ENCODE assay signal across 8 cellular contexts in genomic region chr5:111550282-111551020, GRCh38. TPM values are rescaled to one million over a fixed set of nuclear protein-coding genes. Genes with fewer than 3 reads are reported as not detected.
DNase-seq lines count a peak whose midpoint lies in the region; ATAC-seq and TF ChIP-seq lines count a peak whose summit lies in the region.

No MANE protein-coding gene starts in this region.

- BruUV-seq in IMR-90 (replicated peaks; lab: Mats Ljungman, UMichigan) (no TSS peak), PC-9 (replicated peaks; lab: Mats Ljungman, UMichigan) (no TSS peak)

- H3K4me1 ChIP-seq in IMR-90 (ENCODE audit: control insufficient read depth, insufficient read depth, low read length): no peaks in the 10 kb centered on the region; the same call in 1 of the 2 replicates
- H3K4me1 ChIP-seq in PC-9 (replicated peaks; ENCODE audit: insufficient read depth): no peaks in the 10 kb centered on the region
- peaks cover 33% of the 10 kb centered on the region for H3K4me1 ChIP-seq in neural progenitor cell
- H3K4me1 ChIP-seq in stomach: peaks cover 0 to 27% (median 17%) of the 10 kb centered on the region in 4 donors

- peaks cover 5% of the 10 kb centered on the region for H3K27me3 Mint-ChIP-seq in activated T-cell treated with anti-CD3 and anti-CD28 coated beads, Interleukin-2, amount 50 U/mL, for 4 hours (ENCODE audit: low read depth)
- H3K27me3 Mint-ChIP-seq in neural progenitor cell (ENCODE audit: insufficient read depth, low read depth): no peaks in the 10 kb centered on the region

- no peak overlapping the region for H3K56ac ChIP-seq in IMR-90 (ENCODE audit: extremely low read depth, insufficient read depth, low read length)

- H2AK9ac ChIP-seq in IMR-90 (replicated peaks; ENCODE audit: low read depth, low read length, poor library complexity): peak overlapping the region; percentile 2

- H2BK15ac ChIP-seq in IMR-90 (ENCODE audit: low read depth, low read length): peak overlapping the region; percentile 95; the same call in 2 of the 3 replicates

- no peaks in the 10 kb centered on the region for H3K27me3 ChIP-seq in IMR-90 (ENCODE audit: control insufficient read depth, insufficient read depth, low read length)
- no peaks in the 10 kb centered on the region for H3K27me3 ChIP-seq in PC-9 (ENCODE audit: insufficient read depth, low read depth)
- H3K27me3 ChIP-seq in neural progenitor cell: no peaks in the 10 kb centered on the region
- H3K27me3 ChIP-seq in stomach: no peaks in the 10 kb centered on the region

- peak overlapping the region in 1 of 2 experiments; percentile 62; a peak in 2 of 4 replicates for H4K8ac ChIP-seq in IMR-90 (ENCODE audit: low read depth in 2 of 2, low read length in 2 of 2)

- no peaks in the 10 kb centered on the region for H3K36me3 Mint-ChIP-seq in activated T-cell treated with anti-CD3 and anti-CD28 coated beads, Interleukin-2, amount 50 U/mL, for 4 hours (ENCODE audit: insufficient read depth)
- no peaks in the 10 kb centered on the region for H3K36me3 Mint-ChIP-seq in neural progenitor cell

- peak overlapping the region; percentile 47 for H2BK5ac ChIP-seq in IMR-90 (ENCODE audit: low read depth, low read length, poor library complexity, severe bottlenecking)

- H2AK5ac ChIP-seq in IMR-90 (ENCODE audit: low read depth, low read length): peak overlapping the region; percentile 91

- dilution Hi-C loops in IMR-90 (cut with HindIII; ENCODE audit: low sequenced_read_pairs, unreplicated experiment): no loop called here

- TF ChIP-seq EP300 in stomach (IDR thresholded peaks at IDR 0.05): no peak

- peak overlapping the region; percentile 90 for H2BK20ac ChIP-seq in IMR-90 (ENCODE audit: low read depth, low read length)

- peak overlapping the region; percentile 11; the same call in 1 of the 2 replicates for H3K4me2 ChIP-seq in IMR-90 (ENCODE audit: low read depth, low read length)
- no peak overlapping the region for H3K4me2 ChIP-seq in PC-9
- no peak overlapping the region for H3K4me2 ChIP-seq in neural progenitor cell

- no peaks in the 10 kb centered on the region for H3K79me1 ChIP-seq in IMR-90 (ENCODE audit: low read depth in 1 of 2, low read length in 2 of 2)

- peak overlapping the region; percentile 78; the same call in 1 of the 2 replicates for H3K23ac ChIP-seq in IMR-90 (ENCODE audit: low read depth, low read length)

- H3K9me3 ChIP-seq in IMR-90 (ENCODE audit: control insufficient read depth, insufficient read depth, low read length) (no peaks in the 10 kb centered on the region), PC-9 (ENCODE audit: insufficient read depth, low read depth) (no peaks in the 10 kb centered on the region), neural progenitor cell (ENCODE audit: low read depth) (no peaks in the 10 kb centered on the region), stomach (no peaks in the 10 kb centered on the region)

- no peaks in the 10 kb centered on the region for H3F3A ChIP-seq in PC-9 (ENCODE audit: insufficient read depth, low read depth)
- peaks cover 16% of the 10 kb centered on the region for H3F3A ChIP-seq in neural progenitor cell (ENCODE audit: low read depth)

- peak overlapping the region; percentile 21 for H3K18ac ChIP-seq in IMR-90 (ENCODE audit: low read depth, low read length)

- H2AFZ ChIP-seq in IMR-90 (replicated peaks; ENCODE audit: low read length, poor library complexity) (peak overlapping the region; percentile 74), PC-9 (no peak overlapping the region), neural progenitor cell (replicated peaks) (no peak overlapping the region)

- peak; percentile 87 for DNase-seq in DMS53 (lab: John Stamatoyannopoulos, UW)
- DNase-seq in IMR-90: peak; percentile 99
- peak; percentile 38 to 61 for DNase-seq in PC-9
- DNase-seq in activated T-cell treated with anti-CD3 and anti-CD28 coated beads, Interleukin-2, amount 50 U/mL, for 4 hours: peak; percentile 70
- DNase-seq in fibroblast of pulmonary artery (ENCODE audit: low read depth): peak; percentile 98
- peak; percentile 92 for DNase-seq in neural progenitor cell (ENCODE audit: low spot score)
- DNase-seq in stomach: peak; percentile 66

- H3K4me3 Mint-ChIP-seq in activated T-cell treated with anti-CD3 and anti-CD28 coated beads, Interleukin-2, amount 50 U/mL, for 4 hours: no peak overlapping the region
- no peak overlapping the region for H3K4me3 Mint-ChIP-seq in neural progenitor cell

- H3K9ac ChIP-seq in IMR-90 (ENCODE audit: low read depth, low read length) (no peak overlapping the region), neural progenitor cell (no peak overlapping the region)

- in situ Hi-C loops in IMR-90 (cut with MboI; ENCODE audit: low sequenced_read_pairs): loop anchor here (5.0 kb wide), 1 partner anchor 597 kb away; no protein-coding TSS in a partner anchor

- peak; percentile 88 for ATAC-seq in GM21528 (IDR thresholded peaks at IDR 0.05; ENCODE audit: low FRiP score, unreplicated experiment)
- peak; percentile 96 for ATAC-seq in IMR-90 (ENCODE audit: low read depth)
- peak; percentile 91 for ATAC-seq in activated T-cell treated with anti-CD3 and anti-CD28 coated beads, Interleukin-2, amount 50 U/mL, for 4 hours

- CTCF ChIA-PET in IMR-90 (lab: Yijun Ruan, JAX): interaction anchor here (0.5 to 1.2 kb wide), 14 partner anchors 131 to 600 kb away, joined by 3 to 6 read pairs (median 3); no protein-coding TSS in a partner anchor
- CTCF ChIA-PET in PC-9 (lab: Charles Lee): no interaction called here

- peaks cover 17% of the 10 kb centered on the region for H3K4me1 Mint-ChIP-seq in activated T-cell treated with anti-CD3 and anti-CD28 coated beads, Interleukin-2, amount 50 U/mL, for 4 hours (ENCODE audit: low read depth)
- H3K4me1 Mint-ChIP-seq in neural progenitor cell: peaks cover 26% of the 10 kb centered on the region

- H3K9me2 ChIP-seq in PC-9 (ENCODE audit: insufficient read depth): no peaks in the 10 kb centered on the region

- H3K27ac ChIP-seq in IMR-90 (ENCODE audit: insufficient read depth, low read length) (no peak overlapping the region), PC-9 (no peak overlapping the region), neural progenitor cell (no peak overlapping the region), stomach (peak overlapping the region in 3 of 5 donors; percentile 24 to 39 (median 32))

- H3K14ac ChIP-seq in IMR-90 (replicated peaks; ENCODE audit: low read depth, low read length): peak overlapping the region; percentile 77

- H4K20me1 ChIP-seq in IMR-90 (ENCODE audit: insufficient read depth, low read length) (no peaks in the 10 kb centered on the region), PC-9 (ENCODE audit: insufficient read depth) (no peaks in the 10 kb centered on the region), neural progenitor cell (ENCODE audit: low read depth) (no peaks in the 10 kb centered on the region)

- no peak for TF ChIP-seq POLR2A in IMR-90 (IDR thresholded peaks at IDR 0.05; ENCODE audit: low read depth, low read length)
- TF ChIP-seq POLR2A in stomach (IDR thresholded peaks at IDR 0.05): no peak

- no peaks in the 10 kb centered on the region for H3K9me3 Mint-ChIP-seq in activated T-cell treated with anti-CD3 and anti-CD28 coated beads, Interleukin-2, amount 50 U/mL, for 4 hours
- peaks cover 4% of the 10 kb centered on the region for H3K9me3 Mint-ChIP-seq in neural progenitor cell

- H4K91ac ChIP-seq in IMR-90 (ENCODE audit: insufficient read depth, low read depth, low read length): peak overlapping the region; percentile 75

- no peak overlapping the region for H3K27ac Mint-ChIP-seq in neural progenitor cell

- peak overlapping the region; percentile 80 for H2BK120ac ChIP-seq in IMR-90 (ENCODE audit: low read depth, low read length)

- peak; percentile 91 for TF ChIP-seq RAD21 in IMR-90 (IDR thresholded peaks at IDR 0.05; ENCODE audit: low read length)

- H3K79me2 ChIP-seq in PC-9 (ENCODE audit: low read depth): no peaks in the 10 kb centered on the region
- H3K79me2 ChIP-seq in neural progenitor cell (ENCODE audit: low read depth): no peaks in the 10 kb centered on the region

- H3K9me1 ChIP-seq in IMR-90 (ENCODE audit: insufficient read depth, low read length): peaks cover 2% of the 10 kb centered on the region; the same call in 1 of the 2 replicates

- H3K4ac ChIP-seq in IMR-90 (ENCODE audit: low read depth, low read length): peak overlapping the region; percentile 79

- no peaks in the 10 kb centered on the region for H3K36me3 ChIP-seq in IMR-90 (ENCODE audit: control insufficient read depth, insufficient read depth, low read length)
- H3K36me3 ChIP-seq in PC-9 (ENCODE audit: low read depth): no peaks in the 10 kb centered on the region
- H3K36me3 ChIP-seq in neural progenitor cell: no peaks in the 10 kb centered on the region
- no peaks in the 10 kb centered on the region for H3K36me3 ChIP-seq in stomach

- WGBS in IMR-90 (ENCODE audit: extremely low coverage in 2 of 2, insufficient read length in 1 of 2), 2 experiments: 40% methylated on average over 2 of the region's 8 CpGs; no CpG with 5 or more reads in 1 of the 2 experiments
- 24 to 30% (median 28%) methylated on average over 8 of the region's 8 CpGs for WGBS in stomach, 5 donors

- POLR2A ChIA-PET in IMR-90 (lab: Charles Lee; ENCODE audit: unreplicated experiment): no interaction called here
- POLR2A ChIA-PET in PC-9 (lab: Charles Lee; ENCODE audit: unreplicated experiment): no interaction called here

- H3K4me3 ChIP-seq in IMR-90 (ENCODE audit: insufficient read depth, low read depth, low read length) (no peak overlapping the region), PC-9 (no peak overlapping the region), fibroblast of pulmonary artery (replicated peaks; ENCODE audit: low read depth, low read length) (no peak overlapping the region), neural progenitor cell (no peak overlapping the region), stomach (no peak overlapping the region)

- intact Hi-C loops in IMR-90 (cut with micrococcal nuclease) (loop anchor here (1.0 to 10.0 kb wide), 6 partner anchors 132 to 597 kb away; partner anchors contain the start of gene NREP), PC-9 (cut with micrococcal nuclease; ENCODE audit: unreplicated experiment) (loop anchor here (1.0 kb wide), 1 partner anchor 597 kb away; no protein-coding TSS in a partner anchor), stomach (cut with DNase I; ENCODE audit: low total_unique reads) (loop anchor here (5.0 to 10.0 kb wide), 2 partner anchors 214 to 597 kb away; no protein-coding TSS in a partner anchor)

- no peak overlapping the region for H4K5ac ChIP-seq in IMR-90 (ENCODE audit: low read depth, low read length)

- peak; percentile 81 for TF ChIP-seq CTCF in IMR-90 (conservative IDR thresholded peaks at IDR 0.05; ENCODE audit: low read depth, low read length)
- peak; percentile 72 for TF ChIP-seq CTCF in PC-9 (conservative IDR thresholded peaks at IDR 0.05)
- TF ChIP-seq CTCF in fibroblast of pulmonary artery (IDR thresholded peaks at IDR 0.05; ENCODE audit: low read length, missing control alignments): peak; percentile 52
- peak; percentile 77 for TF ChIP-seq CTCF in neural progenitor cell (IDR thresholded peaks at IDR 0.05)
- peak in 5 of 7 experiments; percentile 40 to 71 (median 63) for TF ChIP-seq CTCF in stomach (IDR thresholded peaks at IDR 0.05)

RNA-seq across cellular contexts. Expression of gene STARD4, which starts 38.1 kb away (rescaled TPM):
- total RNA-seq in IMR-90 (2012; rRNA removed) (30.3 and 63.0 TPM in 2 replicates), PC-9 (2021) (5.1 and 6.4 TPM in 2 replicates), neural progenitor cell (ENCODE audit: low replicate concordance) (101 and 157 TPM in 2 replicates), stomach (10 to 100 TPM in 3 of 5 donors, 1 to 10 TPM in 2; 4.7 to 45.5 (median 24.1) TPM)
- polyA plus RNA-seq in IMR-90 (2012; rRNA removed) (15.9 and 21.5 TPM in 2 replicates), stomach (10 to 100 TPM in 1 of 3 donors, 1 to 10 TPM in 2; 4.4 to 15.0 (median 8.9) TPM)
- 4.1 and 10.6 TPM in 2 replicates for polyA plus RNA-seq in IMR-90 (2012; cell fraction: cytosol; rRNA removed)
- polyA plus RNA-seq in IMR-90 (2012; cell fraction: nucleus; rRNA removed; ENCODE audit: low replicate concordance): 4.4 and 26.9 TPM in 2 replicates
- 10 to 100 TPM; 22.2 to 26.5 (median 24.4) TPM for total RNA-seq in activated T-cell treated with anti-CD3 and anti-CD28 coated beads, Interleukin-2, amount 50 U/mL, for 4 hours

Comparison
In these comparisons a context has a peak if more than half of its experiments do, and no peak if none do; other contexts are left out.
1. H3K27ac ChIP-seq: peak in stomach (3 of 5); none in IMR-90 (single experiment), PC-9 (single experiment) and neural progenitor cell (single experiment).
2. Peak in every context shown above with its lines, with median percentiles within 50 percentile points of each other: DNase-seq, ATAC-seq and CTCF ChIP-seq.